Comparison of ENCODE assay signal across 1 cellular context in genomic region chr4:72394264-72394663, GRCh38.
TF ChIP-seq lines count a peak whose summit lies in the region.

No MANE protein-coding gene starts in this region.

TF ChIP-seq in K562, 482 proteins besides CTCF, POLR2A, EP300 and RAD21:
- TF ChIP-seq PKNOX1 (IDR thresholded peaks at IDR 0.05) (no peak), FOSL1 (tag; conservative IDR thresholded peaks at IDR 0.05) (peak; percentile 41; the same call in 1 of the 2 replicates), HMG20B (CRISPR knock-in tag; IDR thresholded peaks at IDR 0.05) (no peak), GABPA (tag; conservative IDR thresholded peaks at IDR 0.05; ENCODE audit: low read depth) (peak; percentile 48; the same call in 1 of the 2 replicates), WHSC1 (IDR thresholded peaks at IDR 0.05; ENCODE audit: low read length) (no peak), NR2F6 (CRISPR knock-in tag; IDR thresholded peaks at IDR 0.05) (no peak), CHD2 (IDR thresholded peaks at IDR 0.05; ENCODE audit: low read depth, low read length) (no peak), RBM34 (IDR thresholded peaks at IDR 0.05; ENCODE audit: borderline replicate concordance, insufficient read depth, low read length) (no peak), ZBTB34 (CRISPR knock-in tag; IDR thresholded peaks at IDR 0.05) (no peak), PHB2 (IDR thresholded peaks at IDR 0.05; ENCODE audit: low read depth) (no peak), BACH1 (tag; IDR thresholded peaks at IDR 0.05) (no peak), EP400 (IDR thresholded peaks at IDR 0.05) (no peak), ATF7 (IDR thresholded peaks at IDR 0.05) (peak; percentile 71; the same call in 1 of the 2 replicates), MXD1 (CRISPR knock-in tag; IDR thresholded peaks at IDR 0.05; ENCODE audit: borderline replicate concordance, poor library complexity, severe bottlenecking) (no peak), ZNF583 (CRISPR knock-in tag; IDR thresholded peaks at IDR 0.05) (no peak), SNAPC5 (CRISPR knock-in tag; IDR thresholded peaks at IDR 0.05) (no peak), ZNF232 (CRISPR knock-in tag; IDR thresholded peaks at IDR 0.05) (no peak), ZNF197 (CRISPR knock-in tag; IDR thresholded peaks at IDR 0.05; ENCODE audit: low read depth) (no peak), GTF2B (IDR thresholded peaks at IDR 0.05; ENCODE audit: extremely low read depth, insufficient read length) (no peak), ELF1 (tag; IDR thresholded peaks at IDR 0.05) (no peak), NR3C1 (CRISPR knock-in tag; IDR thresholded peaks at IDR 0.05) (no peak), CBFA2T2 (conservative IDR thresholded peaks at IDR 0.05) (no peak), ATF3 (IDR thresholded peaks at IDR 0.05) (peak; percentile 63), ATF3 (CRISPR knock-in tag; conservative IDR thresholded peaks at IDR 0.05) (no peak), HDAC3 (IDR thresholded peaks at IDR 0.05; ENCODE audit: borderline replicate concordance, partially characterized antibody) (no peak), ZNF518B (CRISPR knock-in tag; IDR thresholded peaks at IDR 0.05) (no peak), CREM (IDR thresholded peaks at IDR 0.05; ENCODE audit: low read depth) (0 out of 2 replicates have a peak, but pooled peaks have one; percentile 34), BRF1 (IDR thresholded peaks at IDR 0.05; ENCODE audit: borderline replicate concordance, extremely low read depth, insufficient read length) (no peak), RREB1 (CRISPR knock-in tag; IDR thresholded peaks at IDR 0.05) (no peak), ZEB2 (IDR thresholded peaks at IDR 0.05) (no peak), CEBPG (CRISPR knock-in tag; IDR thresholded peaks at IDR 0.05) (no peak), CEBPG (tag; conservative IDR thresholded peaks at IDR 0.05 in 1 of 2, IDR thresholded peaks at IDR 0.05 in 1 of 2) (peak in 1 of 2 experiments; percentile 75; a peak in 2 of 4 replicates), CREB1 (IDR thresholded peaks at IDR 0.05) (peak; percentile 66), CREB1 (CRISPR knock-in tag; IDR thresholded peaks at IDR 0.05) (no peak), PML (IDR thresholded peaks at IDR 0.05; ENCODE audit: low read length) (no peak), ZNF347 (CRISPR knock-in tag; IDR thresholded peaks at IDR 0.05; ENCODE audit: low read depth) (no peak), FIP1L1 (IDR thresholded peaks at IDR 0.05; ENCODE audit: low read depth, low read length, poor library complexity, severe bottlenecking) (no peak), PURB (CRISPR knock-in tag; IDR thresholded peaks at IDR 0.05; ENCODE audit: low read depth) (no peak), TEAD2 (tag; IDR thresholded peaks at IDR 0.05) (no peak), ATF1 (CRISPR knock-in tag; IDR thresholded peaks at IDR 0.05) (no peak), ATF1 (tag; IDR thresholded peaks at IDR 0.05) (peak; percentile 43; the same call in 1 of the 2 replicates), ZNF699 (CRISPR knock-in tag; IDR thresholded peaks at IDR 0.05; ENCODE audit: insufficient replicate concordance) (no peak)
